1 cellular context compared by ENCODE assay signal in the genomic region with DNA sequence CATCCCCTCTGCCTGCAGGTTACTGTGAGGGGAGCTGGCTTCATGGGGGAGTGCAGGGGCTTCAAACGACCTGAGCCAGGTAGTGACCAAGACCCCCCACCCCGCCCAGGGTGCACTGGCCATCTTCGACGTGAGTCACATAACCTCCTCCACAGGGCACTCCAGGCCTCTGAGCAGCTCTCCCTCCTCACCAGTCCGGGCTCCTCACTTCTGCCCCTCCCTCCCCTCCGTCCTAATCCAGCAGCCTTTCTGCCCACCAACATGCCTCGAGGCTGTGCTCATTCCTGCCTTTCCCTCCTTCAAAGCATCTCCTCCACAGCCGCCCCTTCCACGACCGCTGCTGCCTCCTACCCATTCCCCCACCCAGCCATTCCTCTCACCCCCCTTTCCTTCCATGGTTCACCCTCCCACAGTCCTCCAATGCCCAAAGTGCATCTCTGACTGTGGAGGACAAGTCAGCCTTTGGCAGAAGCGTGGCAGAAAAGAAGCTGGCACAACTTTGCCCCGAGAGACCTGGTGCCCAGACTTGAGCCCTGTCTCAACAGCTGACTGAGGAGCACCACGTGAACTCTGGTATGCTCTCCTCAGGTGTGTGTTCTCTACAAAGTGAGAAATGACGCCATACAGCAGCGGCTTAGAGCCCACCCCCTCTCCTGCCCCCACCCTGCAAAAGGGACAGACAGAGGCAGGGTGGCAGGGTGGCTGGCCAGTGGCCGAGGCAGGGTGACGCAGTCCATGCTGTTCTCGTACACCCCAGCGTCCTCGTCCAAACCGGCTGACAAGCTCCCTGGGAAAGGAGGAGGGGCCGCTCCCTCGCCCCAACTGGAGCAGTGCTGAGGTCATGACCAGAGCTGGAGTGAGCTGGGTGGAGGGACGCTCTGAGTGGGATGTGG.
TF ChIP-seq lines count a peak whose summit lies in the region.

No MANE protein-coding gene starts in this region.

TF ChIP-seq in GM23338, 12 proteins besides CTCF, POLR2A, EP300 and RAD21 (continued from another document):
- TF ChIP-seq JUNB (IDR thresholded peaks at IDR 0.05; ENCODE audit: unreplicated experiment): no peak
- no peak for TF ChIP-seq ZNF114 (CRISPR knock-in tag; IDR thresholded peaks at IDR 0.05)
- TF ChIP-seq POLR2AphosphoS5 (IDR thresholded peaks at IDR 0.05; ENCODE audit: low read depth): no peak
- no peak for TF ChIP-seq EZH2 (IDR thresholded peaks at IDR 0.05; ENCODE audit: low read depth, unreplicated experiment)
- no peak for TF ChIP-seq EZH2phosphoT487 (IDR thresholded peaks at IDR 0.05; ENCODE audit: unreplicated experiment)
- TF ChIP-seq NANOG (IDR thresholded peaks at IDR 0.05; ENCODE audit: borderline replicate concordance): no peak
- no peak for TF ChIP-seq CREB1 (CRISPR knock-in tag; IDR thresholded peaks at IDR 0.05; ENCODE audit: low read depth)
- no peak for TF ChIP-seq REST (IDR thresholded peaks at IDR 0.05; ENCODE audit: unreplicated experiment)
- no peak for TF ChIP-seq ETS1 (IDR thresholded peaks at IDR 0.05)
